ENCODE assay signal across 25 cellular contexts in the genomic region with DNA sequence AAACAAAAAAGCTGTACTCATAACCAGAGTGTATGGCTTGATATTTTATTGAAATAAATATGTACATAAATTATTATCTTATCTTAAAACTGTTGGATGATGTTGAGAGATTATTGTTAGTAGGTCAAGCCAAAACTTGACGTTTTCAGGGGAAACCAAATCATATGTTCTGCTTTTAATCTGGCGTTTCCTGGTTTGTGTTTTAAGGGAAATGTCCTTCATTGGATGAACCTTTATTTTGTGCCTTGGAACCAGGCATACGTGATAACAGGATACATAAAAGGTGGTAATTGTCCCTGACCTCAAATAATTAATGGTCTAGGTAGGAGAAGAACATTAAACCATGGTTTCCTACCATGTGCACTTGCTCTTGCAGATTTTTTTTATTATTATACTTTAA. TPM values are rescaled to one million over a fixed set of nuclear protein-coding genes. Genes with fewer than 3 reads are reported as not detected.
DNase-seq lines count a peak whose midpoint lies in the region; ATAC-seq and TF ChIP-seq lines count a peak whose summit lies in the region.
"Had no signal": no experiment of that assay in that cellular context is flagged by ENCODE, and none has a peak within 500 bp of the region (broad histone marks: within the 10 kb centered on the region; RNA-seq: fewer than 3 reads in every experiment).

No MANE protein-coding gene starts in this region.

- no peak overlapping the region for H3K4me2 ChIP-seq in SK-N-SH
- H3K4me2 ChIP-seq: GM23338 had no signal

- no peaks in the 10 kb centered on the region for H3K9me2 ChIP-seq in SK-N-SH

- TF ChIP-seq CTCF in SK-N-SH (IDR thresholded peaks at IDR 0.05) (no peak), uterus (IDR thresholded peaks at IDR 0.05) (no peak)

- H3F3A ChIP-seq in SK-N-SH (replicated peaks; ENCODE audit: insufficient read depth), result no peaks in the 10 kb centered on the region

- H3K27ac ChIP-seq in SK-N-SH (ENCODE audit: low read depth in 2 of 2, low read length in 1 of 2), result peak overlapping the region in 1 of 2 experiments; percentile 65; a peak in 2 of 4 replicates
- peak overlapping the region; percentile 16 to 44 for H3K27ac ChIP-seq in uterus
- H3K27ac ChIP-seq: 22Rv1, C4-2B had no signal

- H3K36me3 ChIP-seq in SK-N-SH (replicated peaks in 1 of 2; ENCODE audit: control insufficient read depth in 1 of 2, insufficient read depth in 2 of 2, low read length in 1 of 2) (no peaks in the 10 kb centered on the region), uterus (no peaks in the 10 kb centered on the region)
- H3K36me3 ChIP-seq: HAP-1, MG63 had no signal

- H3K9me3 Mint-ChIP-seq in activated T-cell treated with anti-CD3 and anti-CD28 coated beads, Interleukin-2, amount 50 U/mL, for 72 hours, result peaks cover 0 to 2% of the 10 kb centered on the region in 2 donors
- H3K9me3 Mint-ChIP-seq in stimulated activated naive CD8-positive, alpha-beta T cell treated with anti-CD3 and anti-CD28 coated beads, Interleukin-15, Interleukin-2, amounts not matched to agents 100 ng/mL and 50 ng/mL, for 24 hours, result no peaks in the 10 kb centered on the region
- H3K9me3 Mint-ChIP-seq: CD8-positive, alpha-beta T cell; GM23338 had no signal

- H3K9ac ChIP-seq in SK-N-SH, result no peak overlapping the region

- TF ChIP-seq POLR2A in uterus (IDR thresholded peaks at IDR 0.05), result no peak

- no peaks in the 10 kb centered on the region for H3K9me3 ChIP-seq in SK-N-SH
- no peaks in the 10 kb centered on the region for H3K9me3 ChIP-seq in uterus
- H3K9me3 ChIP-seq: Caco-2, HAP-1, MG63 had no signal

- POLR2A ChIA-PET in SK-N-SH (lab: Yijun Ruan, JAX), result no interaction called here

- 44% methylated on average over 3 of the region's 3 CpGs for WGBS in SK-N-SH (ENCODE audit: low lambda C conversion rate)

- TF ChIP-seq EP300 in SK-N-SH (IDR thresholded peaks at IDR 0.05; ENCODE audit: borderline replicate concordance in 1 of 2, low read depth in 1 of 2, low read length in 1 of 2), result no peak; a peak in 1 of 4 replicates

- TF ChIP-seq RAD21 in SK-N-SH (IDR thresholded peaks at IDR 0.05; ENCODE audit: low read length), result no peak

- H2AFZ ChIP-seq in SK-N-SH (ENCODE audit: low read depth), result no peak overlapping the region
- H2AFZ ChIP-seq: GM23338 had no signal

- no peaks in the 10 kb centered on the region for H4K20me1 ChIP-seq in SK-N-SH (ENCODE audit: insufficient read depth)

- H3K27me3 Mint-ChIP-seq in activated T-cell treated with anti-CD3 and anti-CD28 coated beads, Interleukin-2, amount 50 U/mL, for 72 hours (ENCODE audit: low read depth), result no peaks in the 10 kb centered on the region
- H3K27me3 Mint-ChIP-seq in stimulated activated naive CD8-positive, alpha-beta T cell treated with anti-CD3 and anti-CD28 coated beads, Interleukin-15, Interleukin-2, amounts not matched to agents 100 ng/mL and 50 ng/mL, for 24 hours, result peaks cover 4% of the 10 kb centered on the region

- peaks cover 3 to 10% of the 10 kb centered on the region in 2 donors for H3K36me3 Mint-ChIP-seq in activated T-cell treated with anti-CD3 and anti-CD28 coated beads, Interleukin-2, amount 50 U/mL, for 72 hours (ENCODE audit: insufficient read depth in 2 of 2)
- H3K36me3 Mint-ChIP-seq in stimulated activated naive CD8-positive, alpha-beta T cell treated with anti-CD3 and anti-CD28 coated beads, Interleukin-15, Interleukin-2, amounts not matched to agents 100 ng/mL and 50 ng/mL, for 24 hours (ENCODE audit: low read depth), result peaks cover 7% of the 10 kb centered on the region
- H3K36me3 Mint-ChIP-seq: CD8-positive, alpha-beta T cell had no signal

- H3K79me2 ChIP-seq in SK-N-SH (ENCODE audit: insufficient read depth), result no peaks in the 10 kb centered on the region

- DNase-seq in SK-N-SH, result no peak
- DNase-seq in activated T-cell treated with anti-CD3 and anti-CD28 coated beads, Interleukin-2, amount 50 U/mL, for 72 hours, result no peak
- no peak for DNase-seq in activated T-cell treated with anti-CD3 and anti-CD28 coated beads, Interleukin-2, amount 50 U/mL, for 48 hours
- DNase-seq in stimulated activated naive CD8-positive, alpha-beta T cell treated with anti-CD3 and anti-CD28 coated beads, Interleukin-15, Interleukin-2, amounts not matched to agents 100 U/mL and 50 U/mL, for 24 hours, result no peak
- DNase-seq in uterus, result no peak
- DNase-seq: Caco-2; CD8-positive, alpha-beta T cell; HFFc6; IMR-90; KG1; MG63; NCI-H1105 treated with DMSO at 0.1 percent for 48 hours; NCI-H2029; NCI-H446 treated with DMSO at 0.1 percent for 48 hours; NCI-H526; SIG-M5 had no signal

- intact Hi-C loops in uterus (cut with DNase I; ENCODE audit: low total_unique reads), result no loop called here

- H3K4me1 Mint-ChIP-seq in activated T-cell treated with anti-CD3 and anti-CD28 coated beads, Interleukin-2, amount 50 U/mL, for 72 hours (ENCODE audit: low read depth), result peaks cover 66% of the 10 kb centered on the region
- peaks cover 59% of the 10 kb centered on the region for H3K4me1 Mint-ChIP-seq in stimulated activated naive CD8-positive, alpha-beta T cell treated with anti-CD3 and anti-CD28 coated beads, Interleukin-15, Interleukin-2, amounts not matched to agents 100 ng/mL and 50 ng/mL, for 24 hours (ENCODE audit: low read depth)

- CTCF ChIA-PET in SK-N-SH (lab: Yijun Ruan, JAX), result no interaction called here

- H3K4me3 Mint-ChIP-seq in activated T-cell treated with anti-CD3 and anti-CD28 coated beads, Interleukin-2, amount 50 U/mL, for 72 hours, result no peak overlapping the region
- H3K4me3 Mint-ChIP-seq in stimulated activated naive CD8-positive, alpha-beta T cell treated with anti-CD3 and anti-CD28 coated beads, Interleukin-15, Interleukin-2, amounts not matched to agents 100 ng/mL and 50 ng/mL, for 24 hours, result no peak overlapping the region
- H3K4me3 Mint-ChIP-seq: B cell; CD8-positive, alpha-beta T cell; GM23338; HFFc6 had no signal

- H3K4me3 ChIP-seq in SK-N-SH (ENCODE audit: low read depth in 2 of 2, low read length in 1 of 2), result no peak overlapping the region
- no peak overlapping the region for H3K4me3 ChIP-seq in uterus
- H3K4me3 ChIP-seq: GM23338, HAP-1, MG63 had no signal

- peak overlapping the region; percentile 19 for H3K27ac Mint-ChIP-seq in activated T-cell treated with anti-CD3 and anti-CD28 coated beads, Interleukin-2, amount 50 U/mL, for 72 hours
- H3K27ac Mint-ChIP-seq in stimulated activated naive CD8-positive, alpha-beta T cell treated with anti-CD3 and anti-CD28 coated beads, Interleukin-15, Interleukin-2, amounts not matched to agents 100 ng/mL and 50 ng/mL, for 24 hours, result peak overlapping the region; percentile 45
- H3K27ac Mint-ChIP-seq: B cell; CD8-positive, alpha-beta T cell; GM23338; HFFc6 had no signal

- no peaks in the 10 kb centered on the region; a peak in 1 of 4 replicates for H3K4me1 ChIP-seq in SK-N-SH (ENCODE audit: control insufficient read depth in 1 of 2, insufficient read depth in 2 of 2, low read depth in 1 of 2, low read length in 1 of 2)
- H3K4me1 ChIP-seq in uterus, result no peaks in the 10 kb centered on the region
- H3K4me1 ChIP-seq: Caco-2, HAP-1 had no signal

- ATAC-seq in SK-N-SH treated with all-trans-retinoic acid at 6 μM for 48 hours, result no peak
- ATAC-seq in activated T-cell treated with anti-CD3 and anti-CD28 coated beads, Interleukin-2, amount 50 U/mL, for 72 hours (replicated peaks in 1 of 2), result no peak
- no peak for ATAC-seq in stimulated activated naive CD8-positive, alpha-beta T cell treated with anti-CD3 and anti-CD28 coated beads, Interleukin-15, Interleukin-2, amounts not matched to agents 100 U/mL and 50 U/mL, for 24 hours
- ATAC-seq in HG03442 (IDR thresholded peaks at IDR 0.05; ENCODE audit: unreplicated experiment), result no peak
- ATAC-seq: CD8-positive, alpha-beta T cell; GM23338; Panc1 had no signal

- H3K27me3 ChIP-seq in SK-N-SH (ENCODE audit: insufficient read depth), result no peaks in the 10 kb centered on the region
- H3K27me3 ChIP-seq in uterus, result no peaks in the 10 kb centered on the region

TF ChIP-seq in SK-N-SH, 30 proteins besides CTCF, POLR2A, EP300 and RAD21 (continues in another document):
- no peak for TF ChIP-seq GATA2 (CRISPR knock-in tag; IDR thresholded peaks at IDR 0.05)
- TF ChIP-seq CHD2 (IDR thresholded peaks at IDR 0.05; ENCODE audit: low read length, partially characterized antibody), result no peak
- TF ChIP-seq FOXM1 (IDR thresholded peaks at IDR 0.05; ENCODE audit: low read depth), result no peak
- no peak for TF ChIP-seq NFIC (IDR thresholded peaks at IDR 0.05; ENCODE audit: borderline replicate concordance)
- no peak for TF ChIP-seq IRF3 (IDR thresholded peaks at IDR 0.05; ENCODE audit: low read depth, low read length)
- 0 out of 2 replicates have a peak, but pooled peaks have one; percentile 4 for TF ChIP-seq MXI1 (IDR thresholded peaks at IDR 0.05; ENCODE audit: low read depth, low read length)

TF ChIP-seq in SK-N-SH treated with all-trans-retinoic acid at 6 μM for 48 hours, 23 proteins besides CTCF, POLR2A, EP300 and RAD21 (continues in another document):
- TF ChIP-seq PATZ1 (CRISPR knock-in tag; IDR thresholded peaks at IDR 0.05; ENCODE audit: borderline replicate concordance), result no peak
- TF ChIP-seq OSR1 (CRISPR knock-in tag; IDR thresholded peaks at IDR 0.05), result no peak
- no peak for TF ChIP-seq ZNF565 (CRISPR knock-in tag; conservative IDR thresholded peaks at IDR 0.05; ENCODE audit: low read depth)
- no peak for TF ChIP-seq PPARA (CRISPR knock-in tag; IDR thresholded peaks at IDR 0.05; ENCODE audit: borderline replicate concordance)
- no peak for TF ChIP-seq ARNTL (CRISPR knock-in tag; IDR thresholded peaks at IDR 0.05; ENCODE audit: borderline replicate concordance, low read depth)
- no peak for TF ChIP-seq ZFP30 (CRISPR knock-in tag; IDR thresholded peaks at IDR 0.05)

RNA-seq across cellular contexts. Expression of gene TSHZ2, which starts 52.0 kb away (rescaled TPM):
- polyA plus RNA-seq in SK-N-SH (2012; rRNA removed), result 0.11 and 0.13 TPM in 2 replicates
- 0.12 and 0.26 TPM in 2 replicates for polyA plus RNA-seq in SK-N-SH (2012; cell fraction: cytosol; rRNA removed)
- polyA plus RNA-seq in SK-N-SH (2012; cell fraction: nucleus; rRNA removed), result 0.13 and 0.27 TPM in 2 replicates
- 10 to 100 TPM; 29.3 to 56.7 TPM for total RNA-seq in activated T-cell treated with anti-CD3 and anti-CD28 coated beads, Interleukin-2, amount 50 U/mL, for 72 hours
- 10 to 100 TPM; 22.0 to 50.1 (median 33.1) TPM for total RNA-seq in uterus
- total RNA-seq: HFFc6 had no signal
